21 cellular contexts compared by ENCODE assay signal in genomic region chr12:93195511-93195910, GRCh38.
A peak's percentile ranks its signal among the peaks of the same experiment; 100 is the strongest.
DNase-seq lines count a peak whose midpoint lies in the region; ATAC-seq and TF ChIP-seq lines count a peak whose summit lies in the region.
"Had no signal": no experiment of that assay in that cellular context is flagged by ENCODE, and none has a peak within 500 bp of the region (broad histone marks: within the 10 kb centered on the region; RNA-seq: fewer than 3 reads in every experiment).

No MANE protein-coding gene starts in this region.

- H3K36me3 ChIP-seq in Caco-2 (ENCODE audit: control insufficient read depth, insufficient read depth, low read length) (no peaks in the 10 kb centered on the region), psoas muscle (ENCODE audit: insufficient read depth in 1 of 2, low read depth in 1 of 2) (no peaks in the 10 kb centered on the region), skeletal muscle tissue (ENCODE audit: control insufficient read depth in 3 of 3, insufficient read depth in 3 of 3, low read length in 3 of 3) (no peaks in the 10 kb centered on the region)
- H3K36me3 ChIP-seq: BE2C, HAP-1 had no signal

- H3K4me3 Mint-ChIP-seq in Caco-2 (ENCODE audit: unreplicated experiment), result no peak overlapping the region
- no peak overlapping the region for H3K4me3 Mint-ChIP-seq in HFFc6
- H3K4me3 Mint-ChIP-seq: CD4-positive, alpha-beta memory T cell had no signal

- H3K36me3 Mint-ChIP-seq in Caco-2 (ENCODE audit: insufficient read depth, unreplicated experiment) (no peaks in the 10 kb centered on the region), HFFc6 (ENCODE audit: low read depth) (0 out of 2 replicates have a peak, but pooled peaks cover 5% of the 10 kb centered on the region)
- H3K36me3 Mint-ChIP-seq: CD4-positive, alpha-beta memory T cell had no signal

- H3K27me3 ChIP-seq in Caco-2 (replicated peaks; ENCODE audit: control insufficient read depth, insufficient read depth, low read length) (no peaks in the 10 kb centered on the region), psoas muscle (ENCODE audit: insufficient read depth in 3 of 3, low read length in 2 of 3) (no peaks in the 10 kb centered on the region), skeletal muscle tissue (ENCODE audit: control insufficient read depth in 3 of 3, insufficient read depth in 3 of 3, low read length in 3 of 3) (no peaks in the 10 kb centered on the region)
- H3K27me3 ChIP-seq: BE2C had no signal

- H3K9me3 ChIP-seq in Caco-2 (peaks cover 8% of the 10 kb centered on the region), psoas muscle (peaks cover 5% of the 10 kb centered on the region), skeletal muscle tissue (ENCODE audit: control insufficient read depth in 3 of 3, low read length in 3 of 3) (no peaks in the 10 kb centered on the region)
- H3K9me3 ChIP-seq: BE2C had no signal

- H3K27ac Mint-ChIP-seq in Caco-2 (ENCODE audit: unreplicated experiment) (peak overlapping the region; percentile 44), HFFc6 (no peak overlapping the region)
- H3K27ac Mint-ChIP-seq: CD4-positive, alpha-beta memory T cell had no signal

- H3K27ac ChIP-seq in psoas muscle (peak overlapping the region; percentile 83), skeletal muscle tissue (ENCODE audit: low read depth, low read length) (peak overlapping the region; percentile 72)

- no peak for ATAC-seq in psoas muscle
- ATAC-seq: A549, GM12878 had no signal

- 16 to 26% (median 18%) methylated on average over 4 of the region's 4 CpGs for WGBS in psoas muscle, 3 donors

- intact Hi-C loops in Caco-2 (cut with micrococcal nuclease; ENCODE audit: unreplicated experiment) (no loop called here), psoas muscle (cut with DNase I) (no loop called here)

- POLR2A ChIA-PET in Caco-2 (lab: Charles Lee), result no interaction called here

- peaks cover 29% of the 10 kb centered on the region for H3K4me1 Mint-ChIP-seq in Caco-2 (ENCODE audit: low read depth, unreplicated experiment)
- H3K4me1 Mint-ChIP-seq in HFFc6 (ENCODE audit: low read depth), result peaks cover 70% of the 10 kb centered on the region
- H3K4me1 Mint-ChIP-seq: CD4-positive, alpha-beta memory T cell had no signal

- DNase-seq in Caco-2 (no peak), myocyte (ENCODE audit: low read depth) (peak; percentile 50), psoas muscle (no peak), mucosa of gallbladder (ENCODE audit: low spot score) (no peak), HFFc6 (no peak), NCI-H146 (lab: John Stamatoyannopoulos, UW) (no peak)
- DNase-seq: 8988T; ACHN; AML-193; BE2C; C1 segment of cervical spinal cord; CD4-positive, alpha-beta memory T cell; COR-L47; DMS153; EL; GDM1; GOT3 had no signal

- no peak overlapping the region for H3K4me3 ChIP-seq in Caco-2 (ENCODE audit: low read depth, low read length)
- peak overlapping the region; percentile 3 for H3K4me3 ChIP-seq in psoas muscle
- no peak overlapping the region for H3K4me3 ChIP-seq in skeletal muscle tissue (ENCODE audit: low read length in 3 of 3)
- H3K4me3 ChIP-seq: A549, GM12878, HAP-1 had no signal

- no peak overlapping the region for H3K9ac ChIP-seq in skeletal muscle tissue (ENCODE audit: low read depth in 1 of 3, low read length in 3 of 3)

- H3K9me3 Mint-ChIP-seq in Caco-2 (ENCODE audit: unreplicated experiment) (peaks cover under 1% of the 10 kb centered on the region), HFFc6 (no peaks in the 10 kb centered on the region)

- CTCF ChIA-PET in Caco-2 (lab: Charles Lee), result no interaction called here

- TF ChIP-seq CTCF in Caco-2 (IDR thresholded peaks at IDR 0.05; ENCODE audit: insufficient read depth in 1 of 2, low read depth in 1 of 2, low read length in 1 of 2, severe bottlenecking in 1 of 2, unreplicated experiment in 1 of 2), result no peak
- TF ChIP-seq CTCF in psoas muscle (IDR thresholded peaks at IDR 0.05), result no peak
- TF ChIP-seq CTCF in HFFc6 (IDR thresholded peaks at IDR 0.05), result no peak

- H3K4me1 ChIP-seq in Caco-2, result peaks cover 38% of the 10 kb centered on the region
- H3K4me1 ChIP-seq in psoas muscle, result peaks cover 62% of the 10 kb centered on the region
- peaks cover 34 to 52% (median 38%) of the 10 kb centered on the region in 3 donors for H3K4me1 ChIP-seq in skeletal muscle tissue (ENCODE audit: control insufficient read depth in 3 of 3, insufficient read depth in 3 of 3, low read length in 3 of 3)
- H3K4me1 ChIP-seq: BE2C had no signal

- BruUV-seq in Caco-2 (replicated peaks; lab: Mats Ljungman, UMichigan), result no TSS peak

- H3K27me3 Mint-ChIP-seq in Caco-2 (ENCODE audit: insufficient read depth, unreplicated experiment) (no peaks in the 10 kb centered on the region), HFFc6 (ENCODE audit: insufficient read depth) (no peaks in the 10 kb centered on the region)
